Comparison of ENCODE assay signal across 19 cellular contexts in the genomic region with DNA sequence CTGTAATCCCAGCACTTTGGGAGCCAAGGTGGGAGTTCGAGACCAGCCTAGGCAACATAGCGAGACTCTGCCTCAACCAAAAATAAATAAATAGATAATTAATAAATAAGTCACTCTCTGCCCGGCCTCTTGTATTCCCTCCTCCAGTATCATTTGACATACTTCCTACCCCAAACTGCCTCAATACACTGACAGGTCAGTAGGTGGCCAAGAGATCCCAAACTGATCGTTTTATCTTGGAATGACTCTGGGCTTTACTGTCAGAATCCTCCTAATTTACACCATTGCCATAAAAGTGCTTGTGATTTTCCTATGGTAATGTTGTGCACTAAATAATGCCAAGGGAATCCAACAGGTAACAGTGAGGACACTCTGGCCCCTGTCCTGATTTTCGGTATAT.
DNase-seq lines count a peak whose midpoint lies in the region; ATAC-seq and TF ChIP-seq lines count a peak whose summit lies in the region.
"Had no signal": no experiment of that assay in that cellular context is flagged by ENCODE, and none has a peak within 500 bp of the region (broad histone marks: within the 10 kb centered on the region; RNA-seq: fewer than 3 reads in every experiment).

No MANE protein-coding gene starts in this region.

- no peak overlapping the region for H2AK5ac ChIP-seq in H9 (ENCODE audit: insufficient read length, low read length)

- no peak overlapping the region for H3K4me2 ChIP-seq in H9 (ENCODE audit: insufficient read depth, insufficient read length, low read length)
- H3K4me2 ChIP-seq: SK-N-SH had no signal

- H3K4ac ChIP-seq in H9 (ENCODE audit: low read depth, low read length) = no peak overlapping the region

- no peak overlapping the region for H3K27ac Mint-ChIP-seq in H9
- peak overlapping the region; percentile 90 for H3K27ac Mint-ChIP-seq in stimulated activated memory B cell treated with anti-CD40 and anti-IgM and Interleukin-4, amounts not matched to agents 10 μg/mL and 1 μg/mL and 100 μg/mL, for 72 hours
- H3K27ac Mint-ChIP-seq: B cell; CD4-positive, alpha-beta T cell had no signal

- no peaks in the 10 kb centered on the region for H3K23me2 ChIP-seq in H9 (ENCODE audit: insufficient read length, low read depth, low read length, poor library complexity, severe bottlenecking)

- H3K56ac ChIP-seq in H9 (ENCODE audit: insufficient read length, low read depth, low read length) = no peak overlapping the region

- H4K20me1 ChIP-seq in H9 (ENCODE audit: control insufficient read depth, insufficient read depth, insufficient read length) = no peaks in the 10 kb centered on the region

- no peak overlapping the region for H2BK12ac ChIP-seq in H9 (ENCODE audit: insufficient read length, low read depth, low read length)

- no peaks in the 10 kb centered on the region for H3K27me3 Mint-ChIP-seq in H9 (ENCODE audit: low read depth)
- H3K27me3 Mint-ChIP-seq in stimulated activated memory B cell treated with anti-CD40 and anti-IgM and Interleukin-4, amounts not matched to agents 10 μg/mL and 1 μg/mL and 100 μg/mL, for 72 hours = no peaks in the 10 kb centered on the region
- H3K27me3 Mint-ChIP-seq: B cell; CD4-positive, alpha-beta T cell; IgD-negative memory B cell had no signal

- H3K27me3 ChIP-seq in H9 (ENCODE audit: insufficient read depth, low read length) (no peaks in the 10 kb centered on the region), esophagus (ENCODE audit: control insufficient read depth in 1 of 2, insufficient read depth in 2 of 2, low read length in 2 of 2) (no peaks in the 10 kb centered on the region)

- POLR2A ChIA-PET in RWPE1 (lab: Yijun Ruan, JAX; ENCODE audit: low non-redundant PET) = no interaction called here

- H3K4me1 ChIP-seq in H9 (ENCODE audit: insufficient read depth, low read length) (peaks cover 3% of the 10 kb centered on the region; the same call in 1 of the 2 replicates), esophagus (ENCODE audit: control insufficient read depth in 2 of 2, insufficient read depth in 2 of 2, low read length in 1 of 2) (peaks cover 0 to 6% of the 10 kb centered on the region in 2 donors)

- no peak overlapping the region for H3K4me3 ChIP-seq in esophagus (ENCODE audit: low read depth in 1 of 2, low read length in 2 of 2)

- H4K5ac ChIP-seq in H9 (ENCODE audit: insufficient read length, low read depth, low read length) = no peak overlapping the region

- no peak for ATAC-seq in stimulated activated memory B cell treated with anti-CD40 and anti-IgM and Interleukin-4, amounts not matched to agents 10 μg/mL and 1 μg/mL and 100 μg/mL, for 72 hours
- no peak for ATAC-seq in GM19467 (IDR thresholded peaks at IDR 0.05; ENCODE audit: unreplicated experiment)
- ATAC-seq: Right ventricle myocardium inferior had no signal

- H3K9me3 Mint-ChIP-seq in H9 = no peaks in the 10 kb centered on the region
- H3K9me3 Mint-ChIP-seq in stimulated activated memory B cell treated with anti-CD40 and anti-IgM and Interleukin-4, amounts not matched to agents 10 μg/mL and 1 μg/mL and 100 μg/mL, for 72 hours = no peaks in the 10 kb centered on the region
- H3K9me3 Mint-ChIP-seq: CD4-positive, alpha-beta T cell; IgD-negative memory B cell had no signal

- no peak overlapping the region for H3K23ac ChIP-seq in H9 (ENCODE audit: insufficient read length, low read depth, low read length)

- no CpG with 5 or more reads among the region's 5 CpGs for WGBS in H9 (ENCODE audit: extremely low coverage, insufficient read length, low lambda C conversion rate)
- 68 to 74% methylated on average over 5 of the region's 5 CpGs for WGBS in esophagus, 2 donors

- CTCF ChIA-PET in RWPE1 (lab: Yijun Ruan, JAX) = no interaction called here

- no peak overlapping the region for H3K9ac ChIP-seq in H9 (ENCODE audit: extremely low read depth, insufficient read length, low read length)
- H3K9ac ChIP-seq: SK-N-SH had no signal

- TF ChIP-seq CTCF in H9 (conservative IDR thresholded peaks at IDR 0.05) (peak; percentile 33; the same call in 2 of the 3 replicates), RWPE1 (conservative IDR thresholded peaks at IDR 0.05; ENCODE audit: low read depth) (no peak)

- H3K79me1 ChIP-seq in H9 (ENCODE audit: insufficient read depth, low read depth, low read length, poor library complexity, severe bottlenecking) = no peaks in the 10 kb centered on the region

- H3K36me3 ChIP-seq in esophagus (ENCODE audit: control insufficient read depth in 2 of 2, insufficient read depth in 2 of 2, low read length in 1 of 2) = no peaks in the 10 kb centered on the region

- H3K4me3 Mint-ChIP-seq in H9 = no peak overlapping the region
- no peak overlapping the region for H3K4me3 Mint-ChIP-seq in stimulated activated memory B cell treated with anti-CD40 and anti-IgM and Interleukin-4, amounts not matched to agents 10 μg/mL and 1 μg/mL and 100 μg/mL, for 72 hours
- H3K4me3 Mint-ChIP-seq: B cell; CD4-positive, alpha-beta T cell; IgD-negative memory B cell had no signal

- H2BK15ac ChIP-seq in H9 (ENCODE audit: low read depth, low read length) = no peak overlapping the region

- H4K91ac ChIP-seq in H9 (ENCODE audit: insufficient read length, low read depth, low read length) = no peak overlapping the region

- H3K27ac ChIP-seq in H9 (ENCODE audit: insufficient read length, low read depth, low read length) (no peak overlapping the region), RWPE1 (peak overlapping the region; percentile 62), esophagus (ENCODE audit: low read depth in 2 of 2, low read length in 1 of 2) (peak overlapping the region; percentile 16 to 65)

- H4K8ac ChIP-seq in H9 (replicated peaks; ENCODE audit: insufficient read length, low read depth, low read length) = no peak overlapping the region

- DNase-seq in H9 = no peak
- no peak for DNase-seq in RWPE1 (ENCODE audit: low spot score)
- DNase-seq in NCI-H2196 (lab: John Stamatoyannopoulos, UW; ENCODE audit: unreplicated experiment) = no peak
- no peak for DNase-seq in NCI-H82 treated with DMSO at 0.1 percent for 48 hours (lab: John Stamatoyannopoulos, UW; ENCODE audit: unreplicated experiment)
- DNase-seq: CD4-positive, alpha-beta T cell; DMS53; H7; NCI-H1105 treated with DMSO at 0.1 percent for 48 hours; NCI-H1694 treated with DMSO at 0.1 percent for 48 hours; NCI-H2107; NCI-H446; NK-92 treated with Interleukin-12 subunit alpha and Interleukin-12 subunit beta, amount 100 ng/mL, for 24 hours; SK-N-SH had no signal

- H2BK120ac ChIP-seq in H9 (ENCODE audit: low read depth, low read length, poor library complexity, severe bottlenecking) = no peak overlapping the region

- no peak overlapping the region for H2BK5ac ChIP-seq in H9 (ENCODE audit: insufficient read length, low read length)

- H3K9me3 ChIP-seq in H9 (ENCODE audit: control insufficient read depth, low read depth, low read length) = no peaks in the 10 kb centered on the region
- H3K9me3 ChIP-seq in esophagus (ENCODE audit: control insufficient read depth in 2 of 2, insufficient read depth in 1 of 2, low read depth in 1 of 2, low read length in 1 of 2) = no peaks in the 10 kb centered on the region
- H3K9me3 ChIP-seq: SK-N-SH had no signal

- no peak overlapping the region for H3K18ac ChIP-seq in H9 (ENCODE audit: insufficient read length, low read depth, low read length)

- H3K4me1 Mint-ChIP-seq in H9 = peaks cover 13 to 15% of the 10 kb centered on the region in 2 experiments
- H3K4me1 Mint-ChIP-seq in stimulated activated memory B cell treated with anti-CD40 and anti-IgM and Interleukin-4, amounts not matched to agents 10 μg/mL and 1 μg/mL and 100 μg/mL, for 72 hours = peaks cover 59% of the 10 kb centered on the region

- H3K36me3 Mint-ChIP-seq in H9 (ENCODE audit: insufficient read depth in 1 of 3, low read depth in 3 of 3) = no peaks in the 10 kb centered on the region
- no peaks in the 10 kb centered on the region for H3K36me3 Mint-ChIP-seq in stimulated activated memory B cell treated with anti-CD40 and anti-IgM and Interleukin-4, amounts not matched to agents 10 μg/mL and 1 μg/mL and 100 μg/mL, for 72 hours

- no peaks in the 10 kb centered on the region for H3K79me2 ChIP-seq in H9 (ENCODE audit: insufficient read depth, low read length)

- H3T11ph ChIP-seq in H9 (ENCODE audit: low read length) = no peak overlapping the region

- H2AFZ ChIP-seq in H9 (ENCODE audit: low read length) = no peak overlapping the region

- H2BK20ac ChIP-seq in H9 (ENCODE audit: low read depth, low read length, poor library complexity, severe bottlenecking) = no peak overlapping the region

- H3K14ac ChIP-seq in H9 (ENCODE audit: insufficient read depth, low read length) = no peak overlapping the region
